21 cellular contexts compared by ENCODE assay signal in genomic region chr1:180094705-180095280, GRCh38.
"Had no signal": no experiment of that assay in that cellular context is flagged by ENCODE, and none has a peak within 500 bp of the region (broad histone marks: within the 10 kb centered on the region; RNA-seq: fewer than 3 reads in every experiment).

No MANE protein-coding gene starts in this region.

- ATAC-seq: activated CD8-positive, alpha-beta memory T cell treated with anti-CD3 and anti-CD28 coated beads, Interleukin-2, amount 10 ng/mL, durations not matched to agents 7 days and 5 days; activated T-helper 17 cell treated with anti-CD3 and anti-CD28 coated beads, Interleukin-2, amount 50 U/mL, for 72 hours; stimulated activated naive CD8-positive, alpha-beta T cell treated with anti-CD3 and anti-CD28 coated beads, Interleukin-15, Interleukin-2, amounts not matched to agents 100 U/mL and 50 U/mL, for 24 hours had no signal

- H3K4me1 Mint-ChIP-seq: activated CD4-positive, alpha-beta memory T cell treated with anti-CD3 and anti-CD28 coated beads, Interleukin-2, amount 10 ng/mL, durations not matched to agents 7 days and 5 days; activated naive CD8-positive, alpha-beta T cell treated with anti-CD3 and anti-CD28 coated beads for 36 hours; activated T-helper 17 cell treated with anti-CD3 and anti-CD28 coated beads, Interleukin-2, amount 50 U/mL, for 72 hours; neural crest cell had no signal

- H3K4me1 ChIP-seq: transverse colon, uterus had no signal

- H3K27ac ChIP-seq: cardiac muscle cell, left ventricle myocardium inferior, transverse colon, uterus had no signal

- H3K4me3 Mint-ChIP-seq: activated CD4-positive, alpha-beta memory T cell treated with anti-CD3 and anti-CD28 coated beads, Interleukin-2, amount 10 ng/mL, durations not matched to agents 7 days and 5 days; activated CD8-positive, alpha-beta memory T cell treated with anti-CD3 and anti-CD28 coated beads, Interleukin-2, amount 10 ng/mL, durations not matched to agents 7 days and 5 days; activated naive CD8-positive, alpha-beta T cell treated with anti-CD3 and anti-CD28 coated beads for 36 hours; activated T-helper 17 cell treated with anti-CD3 and anti-CD28 coated beads, Interleukin-2, amount 50 U/mL, for 72 hours; neural crest cell had no signal

- H3K27me3 ChIP-seq: cardiac muscle cell, transverse colon, uterus had no signal

- DNase-seq: activated CD4-positive, alpha-beta memory T cell treated with anti-CD3 and anti-CD28 coated beads, Interleukin-2, amount 10 ng/mL, durations not matched to agents 7 days and 5 days; activated CD4-positive, alpha-beta T cell treated with anti-CD3 and anti-CD28 coated beads for 48 hours; activated CD4-positive, CD25-positive, alpha-beta regulatory T cell; activated CD8-positive, alpha-beta memory T cell treated with anti-CD3 and anti-CD28 coated beads, Interleukin-2, amount 10 ng/mL, durations not matched to agents 7 days and 5 days; activated naive CD4-positive, alpha-beta T cell; activated naive CD8-positive, alpha-beta T cell treated with anti-CD3 and anti-CD28 coated beads for 36 hours; amygdala; dermis blood vessel endothelial cell; effector memory CD4-positive, alpha-beta T cell; foreskin melanocyte; glutamatergic neuron; hypothalamus; left ventricle myocardium inferior; stimulated activated naive CD8-positive, alpha-beta T cell treated with anti-CD3 and anti-CD28 coated beads, Interleukin-15, Interleukin-2, amounts not matched to agents 100 U/mL and 50 U/mL, for 24 hours; substantia nigra; transverse colon; uterus had no signal

- H3K27ac Mint-ChIP-seq: activated CD4-positive, alpha-beta memory T cell treated with anti-CD3 and anti-CD28 coated beads, Interleukin-2, amount 10 ng/mL, durations not matched to agents 7 days and 5 days; activated CD8-positive, alpha-beta memory T cell treated with anti-CD3 and anti-CD28 coated beads, Interleukin-2, amount 10 ng/mL, durations not matched to agents 7 days and 5 days; activated naive CD8-positive, alpha-beta T cell treated with anti-CD3 and anti-CD28 coated beads for 36 hours; activated T-helper 17 cell treated with anti-CD3 and anti-CD28 coated beads, Interleukin-2, amount 50 U/mL, for 72 hours; progenitor cell of endocrine pancreas had no signal

- H3K27me3 Mint-ChIP-seq: activated CD4-positive, alpha-beta memory T cell treated with anti-CD3 and anti-CD28 coated beads, Interleukin-2, amount 10 ng/mL, durations not matched to agents 7 days and 5 days; activated CD8-positive, alpha-beta memory T cell treated with anti-CD3 and anti-CD28 coated beads, Interleukin-2, amount 10 ng/mL, durations not matched to agents 7 days and 5 days; activated naive CD8-positive, alpha-beta T cell treated with anti-CD3 and anti-CD28 coated beads for 36 hours; activated T-helper 17 cell treated with anti-CD3 and anti-CD28 coated beads, Interleukin-2, amount 50 U/mL, for 72 hours; progenitor cell of endocrine pancreas had no signal

- H3K9me3 Mint-ChIP-seq: activated CD4-positive, alpha-beta memory T cell treated with anti-CD3 and anti-CD28 coated beads, Interleukin-2, amount 10 ng/mL, durations not matched to agents 7 days and 5 days; activated naive CD8-positive, alpha-beta T cell treated with anti-CD3 and anti-CD28 coated beads for 36 hours; activated T-helper 17 cell treated with anti-CD3 and anti-CD28 coated beads, Interleukin-2, amount 50 U/mL, for 72 hours; neural crest cell had no signal

- H3K36me3 ChIP-seq: uterus had no signal

- H3K9me3 ChIP-seq: left ventricle myocardium inferior, transverse colon, uterus had no signal

- H3K4me3 ChIP-seq: cardiac muscle cell, left ventricle myocardium inferior, transverse colon, uterus had no signal
